In the genomic region with DNA sequence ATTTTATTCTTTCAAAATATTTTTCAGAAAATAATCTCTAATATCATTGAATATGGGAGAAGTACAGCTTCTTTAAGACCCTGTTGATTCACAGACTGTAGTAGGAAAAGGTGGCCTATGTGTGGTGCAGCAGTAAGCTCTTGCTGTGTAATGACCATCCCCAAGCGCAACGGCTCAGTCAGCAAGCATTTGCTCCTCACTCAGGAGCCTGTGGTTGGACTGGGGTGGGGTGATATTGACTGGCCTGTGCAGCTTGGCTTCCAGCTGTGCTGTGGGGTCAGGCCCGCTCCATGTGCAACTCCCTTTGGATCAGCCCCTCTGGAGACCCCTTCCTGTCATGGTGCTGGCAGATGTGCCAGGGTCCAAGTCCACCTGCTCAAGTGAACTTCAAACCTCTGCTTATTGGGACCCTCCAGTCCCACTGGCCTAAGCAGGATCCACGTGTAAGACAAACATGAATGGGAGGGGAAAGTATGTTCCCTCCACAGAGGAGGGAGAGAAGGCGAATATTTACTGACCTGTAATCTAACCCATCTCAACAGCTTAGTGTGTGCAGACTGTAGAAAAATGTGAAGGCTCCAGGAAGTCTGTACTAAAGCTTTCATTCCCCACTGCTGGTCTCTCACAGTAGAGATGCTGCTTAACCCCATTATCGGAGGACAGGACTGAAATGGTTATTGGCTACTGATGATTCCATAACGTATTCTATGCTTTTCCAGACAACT, we compare ENCODE assay signal across 1 cellular context.
TF ChIP-seq lines count a peak whose summit lies in the region.

No MANE protein-coding gene starts in this region.

TF ChIP-seq in H1, 55 proteins besides CTCF, POLR2A, EP300 and RAD21 (continued from another document):
- TF ChIP-seq HDAC2 (IDR thresholded peaks at IDR 0.05; ENCODE audit: borderline replicate concordance in 1 of 2, low read depth in 2 of 2, low read length in 2 of 2) = no peak
- TF ChIP-seq KDM4A (IDR thresholded peaks at IDR 0.05; ENCODE audit: low read depth, low read length, severe bottlenecking) = no peak
- no peak for TF ChIP-seq CBX5 (IDR thresholded peaks at IDR 0.05; ENCODE audit: low read depth, low read length)
- TF ChIP-seq BACH1 (IDR thresholded peaks at IDR 0.05; ENCODE audit: low read length) = no peak
- no peak for TF ChIP-seq RBBP5 (IDR thresholded peaks at IDR 0.05; ENCODE audit: borderline replicate concordance, low read depth, low read length)
- no peak for TF ChIP-seq ZNF274 (IDR thresholded peaks at IDR 0.05; ENCODE audit: borderline replicate concordance, extremely low read depth, low read length)
- no peak for TF ChIP-seq CHD1 (IDR thresholded peaks at IDR 0.05; ENCODE audit: low read depth, low read length)
